17 cellular contexts compared by ENCODE assay signal in the genomic region with DNA sequence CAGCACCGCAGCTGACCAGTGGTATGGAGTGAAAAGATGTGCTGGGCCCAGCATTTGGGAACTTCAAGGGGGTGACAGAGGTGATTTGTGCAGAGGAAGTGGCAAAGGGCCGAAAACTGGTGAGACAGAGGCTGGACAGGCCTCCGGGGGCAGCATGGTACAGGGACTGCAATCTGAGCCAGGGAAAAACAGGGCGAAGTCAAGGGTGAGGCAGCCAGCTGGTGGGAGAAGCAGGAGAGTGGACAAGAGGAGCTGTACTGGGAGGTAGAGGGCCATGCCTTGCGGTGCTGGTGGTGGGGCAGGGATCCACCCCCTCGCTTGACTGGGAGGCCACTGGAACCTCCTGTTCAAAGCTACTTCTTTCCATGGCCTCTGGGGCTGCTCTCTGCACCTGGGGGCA. TPM values are rescaled to one million over a fixed set of nuclear protein-coding genes. Genes with fewer than 3 reads are reported as not detected.
DNase-seq lines count a peak whose midpoint lies in the region; ATAC-seq, FAIRE-seq and TF ChIP-seq lines count a peak whose summit lies in the region.
"Had no signal": no experiment of that assay in that cellular context is flagged by ENCODE, and none has a peak within 500 bp of the region (broad histone marks: within the 10 kb centered on the region; RNA-seq: fewer than 3 reads in every experiment).

No MANE protein-coding gene starts in this region.

- intact Hi-C loops in left cardiac atrium (cut with DNase I) = loop anchor here (10.0 kb wide), 3 partner anchors 94 to 414 kb away; a partner anchor contains a TSS
- intact Hi-C loops in activated CD8-positive, alpha-beta T cell treated with anti-CD3 and anti-CD28 coated beads for 36 hours (cut with micrococcal nuclease) = no loop called here

- H3K36me3 ChIP-seq in GM23338 (ENCODE audit: insufficient read depth) (no peaks in the 10 kb centered on the region), SJCRH30 (no peaks in the 10 kb centered on the region)
- H3K36me3 ChIP-seq: MG63, transverse colon had no signal

- POLR2A ChIA-PET in A549 (lab: Yijun Ruan, JAX) = no interaction called here
- POLR2A ChIA-PET in activated CD8-positive, alpha-beta T cell treated with anti-CD3 and anti-CD28 coated beads for 36 hours (lab: Charles Lee) = interaction anchor here (0.9 to 1.5 kb wide), 2 partner anchors 16 to 28 kb away, joined by 3 read pairs; no protein-coding TSS in a partner anchor

- no peak for TF ChIP-seq POLR2A in A549 (IDR thresholded peaks at IDR 0.05; ENCODE audit: low read length)

- H3K4me2 ChIP-seq in A549 = no peak overlapping the region
- H3K4me2 ChIP-seq in GM23338 = no peak overlapping the region

- H3K9me3 ChIP-seq in A549 = no peaks in the 10 kb centered on the region
- no peaks in the 10 kb centered on the region for H3K9me3 ChIP-seq in SJCRH30 (replicated peaks)
- H3K9me3 ChIP-seq: MG63, transverse colon had no signal

- H3K27me3 ChIP-seq in GM23338 (ENCODE audit: insufficient read depth) (peaks cover 45% of the 10 kb centered on the region), SJCRH30 (no peaks in the 10 kb centered on the region)
- H3K27me3 ChIP-seq: MG63 had no signal

- ATAC-seq in A549 (peak; percentile 4 to 27; a peak in 4 of 6 replicates), GM23338 (peak; percentile 4; the same call in 2 of the 3 replicates), left cardiac atrium (peak; percentile 27 to 51), HG02759 (IDR thresholded peaks at IDR 0.05; ENCODE audit: unreplicated experiment) (no peak)
- ATAC-seq in activated T-cell treated with anti-CD3 and anti-CD28 coated beads, Interleukin-2, amount 50 U/mL, for 72 hours (replicated peaks in 1 of 2) = no peak
- ATAC-seq in activated CD8-positive, alpha-beta T cell treated with anti-CD3 and anti-CD28 coated beads for 36 hours = no peak

- no peak overlapping the region for H3K4me3 ChIP-seq in A549
- no peak overlapping the region for H3K4me3 ChIP-seq in GM23338
- no peak overlapping the region for H3K4me3 ChIP-seq in SJCRH30
- H3K4me3 ChIP-seq: MG63, transverse colon had no signal

- H3K4me1 Mint-ChIP-seq in GM23338 = peaks cover 31% of the 10 kb centered on the region
- peaks cover 20% of the 10 kb centered on the region for H3K4me1 Mint-ChIP-seq in activated T-cell treated with anti-CD3 and anti-CD28 coated beads, Interleukin-2, amount 50 U/mL, for 72 hours (ENCODE audit: low read depth)
- H3K4me1 Mint-ChIP-seq in activated CD8-positive, alpha-beta T cell treated with anti-CD3 and anti-CD28 coated beads for 36 hours (ENCODE audit: low read depth) = peaks cover 18% of the 10 kb centered on the region

- no peaks in the 10 kb centered on the region; the same call in 2 of the 3 replicates for H3K9me3 Mint-ChIP-seq in GM23338
- no peaks in the 10 kb centered on the region for H3K9me3 Mint-ChIP-seq in activated T-cell treated with anti-CD3 and anti-CD28 coated beads, Interleukin-2, amount 50 U/mL, for 72 hours
- H3K9me3 Mint-ChIP-seq in activated CD8-positive, alpha-beta T cell treated with anti-CD3 and anti-CD28 coated beads for 36 hours = no peaks in the 10 kb centered on the region
- H3K9me3 Mint-ChIP-seq: CD4-positive, alpha-beta T cell; T-helper 2 cell treated with Interferon-gamma antibody and Interleukin-4, amounts not matched to agents 5 μg/mL and 100 μg/mL, for 36 hours had no signal

- DNase-seq in A549 (ENCODE audit: low read depth in 1 of 2, low spot score in 1 of 2) = no peak
- DNase-seq in GM23338 (ENCODE audit: low spot score) = peak; percentile 44
- DNase-seq in SJCRH30 = peak; percentile 34 to 53
- no peak for DNase-seq in left cardiac atrium
- no peak for DNase-seq in activated T-cell treated with anti-CD3 and anti-CD28 coated beads, Interleukin-2, amount 50 U/mL, for 72 hours
- DNase-seq in activated CD8-positive, alpha-beta T cell treated with anti-CD3 and anti-CD28 coated beads for 36 hours = no peak
- no peak for DNase-seq in AG08396 (ENCODE audit: low spot score)
- DNase-seq: amniotic stem cell; CD4-positive, alpha-beta T cell; effector CD4-positive, alpha-beta T cell; hypothalamus; MG63; NCI-H82; retina; transverse colon had no signal

- H2AFZ ChIP-seq in GM23338 = no peak overlapping the region

- 51% methylated on average over 6 of the region's 6 CpGs for WGBS in A549 (ENCODE audit: missing lambda C conversion rate)

- H3K4me1 ChIP-seq in A549 (peaks cover 21% of the 10 kb centered on the region), GM23338 (ENCODE audit: insufficient read depth) (peaks cover 8% of the 10 kb centered on the region; the same call in 1 of the 2 replicates), SJCRH30 (no peaks in the 10 kb centered on the region)

- H3F3A ChIP-seq in GM23338 (replicated peaks; ENCODE audit: low read depth) = peaks cover 3% of the 10 kb centered on the region; the same call in 1 of the 2 replicates

- no peak overlapping the region for H3K27ac ChIP-seq in A549
- no peak overlapping the region for H3K27ac ChIP-seq in GM23338 (ENCODE audit: low read depth)
- no peak overlapping the region for H3K27ac ChIP-seq in SJCRH30
- H3K27ac ChIP-seq: transverse colon had no signal

- no peak overlapping the region for H3K4me3 Mint-ChIP-seq in GM23338
- H3K4me3 Mint-ChIP-seq in activated T-cell treated with anti-CD3 and anti-CD28 coated beads, Interleukin-2, amount 50 U/mL, for 72 hours = no peak overlapping the region
- no peak overlapping the region for H3K4me3 Mint-ChIP-seq in activated CD8-positive, alpha-beta T cell treated with anti-CD3 and anti-CD28 coated beads for 36 hours
- H3K4me3 Mint-ChIP-seq: CD4-positive, alpha-beta T cell; T-helper 2 cell treated with Interferon-gamma antibody and Interleukin-4, amounts not matched to agents 5 μg/mL and 100 μg/mL, for 36 hours had no signal

- CTCF ChIA-PET in A549 (lab: Yijun Ruan, JAX) = interaction anchor here (1.1 to 61.5 kb wide), 5 partner anchors 11 to 148 kb away, joined by 3 to 2233 read pairs (median 9); a partner anchor contains a TSS
- CTCF ChIA-PET in activated CD8-positive, alpha-beta T cell treated with anti-CD3 and anti-CD28 coated beads for 36 hours (lab: Charles Lee) = no interaction called here

- no peak for FAIRE-seq in A549 (lab: Jason Lieb, UNC)

- H3K79me2 ChIP-seq in GM23338 (replicated peaks; ENCODE audit: insufficient read depth) = no peaks in the 10 kb centered on the region

- TF ChIP-seq CTCF in A549 (IDR thresholded peaks at IDR 0.05) (no peak), GM23338 (conservative IDR thresholded peaks at IDR 0.05; ENCODE audit: low read depth in 2 of 2) (peak; percentile 40 to 50; a peak in 3 of 4 replicates)
- TF ChIP-seq CTCF in activated CD8-positive, alpha-beta T cell treated with anti-CD3 and anti-CD28 coated beads for 36 hours (IDR thresholded peaks at IDR 0.05) = no peak

- 0 out of 5 replicates have a peak, but pooled peaks of 1 of the 2 experiments have one; percentile 8 for TF ChIP-seq RAD21 in A549 (conservative IDR thresholded peaks at IDR 0.05 in 1 of 2, IDR thresholded peaks at IDR 0.05 in 1 of 2)

- H3K27ac Mint-ChIP-seq in GM23338 = no peak overlapping the region
- H3K27ac Mint-ChIP-seq in activated T-cell treated with anti-CD3 and anti-CD28 coated beads, Interleukin-2, amount 50 U/mL, for 72 hours = no peak overlapping the region
- H3K27ac Mint-ChIP-seq in activated CD8-positive, alpha-beta T cell treated with anti-CD3 and anti-CD28 coated beads for 36 hours = no peak overlapping the region
- H3K27ac Mint-ChIP-seq: CD4-positive, alpha-beta T cell; T-helper 2 cell treated with Interferon-gamma antibody and Interleukin-4, amounts not matched to agents 5 μg/mL and 100 μg/mL, for 36 hours had no signal

- H3K9me2 ChIP-seq in GM23338 (ENCODE audit: insufficient read depth) = no peaks in the 10 kb centered on the region

- H3K36me3 Mint-ChIP-seq in GM23338 (ENCODE audit: low read depth) = no peaks in the 10 kb centered on the region
- no peaks in the 10 kb centered on the region for H3K36me3 Mint-ChIP-seq in activated T-cell treated with anti-CD3 and anti-CD28 coated beads, Interleukin-2, amount 50 U/mL, for 72 hours (ENCODE audit: insufficient read depth in 2 of 2)
- H3K36me3 Mint-ChIP-seq in activated CD8-positive, alpha-beta T cell treated with anti-CD3 and anti-CD28 coated beads for 36 hours (ENCODE audit: low read depth) = no peaks in the 10 kb centered on the region

- TF ChIP-seq EP300 in A549 (IDR thresholded peaks at IDR 0.05) = no peak

- peaks cover 23% of the 10 kb centered on the region for H3K27me3 Mint-ChIP-seq in GM23338 (ENCODE audit: insufficient read depth, low read depth, poor library complexity)
- H3K27me3 Mint-ChIP-seq in activated T-cell treated with anti-CD3 and anti-CD28 coated beads, Interleukin-2, amount 50 U/mL, for 72 hours (ENCODE audit: low read depth) = peaks cover 36% of the 10 kb centered on the region
- H3K27me3 Mint-ChIP-seq in activated CD8-positive, alpha-beta T cell treated with anti-CD3 and anti-CD28 coated beads for 36 hours = peaks cover 37% of the 10 kb centered on the region

- no peaks in the 10 kb centered on the region for H4K20me1 ChIP-seq in GM23338 (replicated peaks; ENCODE audit: insufficient read depth)

RNA-seq across cellular contexts. Expression of a gene that starts 7.3 kb away (rescaled TPM):
- polyA plus RNA-seq in A549 (2011; rRNA removed) (not detected in 2 replicates), A549 (2017; fragmentation: RNase III; extraction: RNeasy Plus Mini Kit Qiagen cat#74134 plus additional on column Dnase treatment) (not detected in 3 replicates), GM23338 (2016; fragmentation: Nextera tagmentation; extraction: Ambion mirVana) (0.30 TPM in 1 of 2 replicates, not detected in the other)
- not detected in 2 replicates for polyA plus RNA-seq in A549 (2012; cell fraction: cytosol; rRNA removed)
- not detected in 2 replicates for polyA plus RNA-seq in A549 (2012; cell fraction: nucleus; rRNA removed)
- not detected in 2 replicates for polyA minus RNA-seq in A549 (2011; rRNA and poly(A)+ RNA removed)
- total RNA-seq in GM23338 (2014; rRNA removed; shearing (Covaris generic)) = not detected in 2 replicates
- not detected in 2 replicates for total RNA-seq in SJCRH30 (2014; rRNA removed; shearing (Covaris generic))
- total RNA-seq in left cardiac atrium = not detected
- total RNA-seq in activated T-cell treated with anti-CD3 and anti-CD28 coated beads, Interleukin-2, amount 50 U/mL, for 72 hours = not detected
- total RNA-seq in activated CD8-positive, alpha-beta T cell treated with anti-CD3 and anti-CD28 coated beads for 36 hours = not detected
- total RNA-seq: CD4-positive, alpha-beta T cell; transverse colon had no signal

RNA-seq across cellular contexts. Expression of a gene that starts 11.3 kb away (rescaled TPM):
- polyA plus RNA-seq in A549 (2011; rRNA removed) (0.05 and 0.08 TPM in 2 replicates), A549 (2017; fragmentation: RNase III; extraction: RNeasy Plus Mini Kit Qiagen cat#74134 plus additional on column Dnase treatment) (0.07 to 0.22 TPM (median 0.14 TPM) in 3 replicates), GM23338 (2016; fragmentation: Nextera tagmentation; extraction: Ambion mirVana) (2.4 and 2.8 TPM in 2 replicates)
- 0.08 and 0.13 TPM in 2 replicates for polyA plus RNA-seq in A549 (2012; cell fraction: cytosol; rRNA removed)
- polyA plus RNA-seq in A549 (2012; cell fraction: nucleus; rRNA removed) = 0.86 and 0.93 TPM in 2 replicates
- not detected in 2 replicates for polyA minus RNA-seq in A549 (2011; rRNA and poly(A)+ RNA removed)
- total RNA-seq in GM23338 (2014; rRNA removed; shearing (Covaris generic)) = 4.0 and 6.0 TPM in 2 replicates
- total RNA-seq in SJCRH30 (2014; rRNA removed; shearing (Covaris generic)) = not detected in 2 replicates
- 10 to 100 TPM in 1 of 2 donors, 1 to 10 TPM in 1; 9.9 to 18.5 TPM for total RNA-seq in left cardiac atrium
- total RNA-seq in activated T-cell treated with anti-CD3 and anti-CD28 coated beads, Interleukin-2, amount 50 U/mL, for 72 hours = not detected
- total RNA-seq in activated CD8-positive, alpha-beta T cell treated with anti-CD3 and anti-CD28 coated beads for 36 hours = not detected
- total RNA-seq: CD4-positive, alpha-beta T cell had no signal

RNA-seq across cellular contexts. Expression of a gene that starts 41.9 kb away (rescaled TPM):
- polyA plus RNA-seq in A549 (2011; rRNA removed) (0.01 TPM in 1 of 2 replicates, not detected in the other), A549 (2017; fragmentation: RNase III; extraction: RNeasy Plus Mini Kit Qiagen cat#74134 plus additional on column Dnase treatment) (not detected in 3 replicates), GM23338 (2016; fragmentation: Nextera tagmentation; extraction: Ambion mirVana) (not detected in 2 replicates)
- polyA plus RNA-seq in A549 (2012; cell fraction: cytosol; rRNA removed) = under 0.01 TPM in 1 of 2 replicates, not detected in the other
- polyA plus RNA-seq in A549 (2012; cell fraction: nucleus; rRNA removed) = 0.04 and 0.05 TPM in 2 replicates
- not detected in 2 replicates for polyA minus RNA-seq in A549 (2011; rRNA and poly(A)+ RNA removed)
- total RNA-seq in GM23338 (2014; rRNA removed; shearing (Covaris generic)) = not detected in 2 replicates
- total RNA-seq in SJCRH30 (2014; rRNA removed; shearing (Covaris generic)) = 0.02 TPM in 1 of 2 replicates, not detected in the other
- total RNA-seq in left cardiac atrium = 10 to 100 TPM; 12.4 to 23.9 TPM
- total RNA-seq in activated T-cell treated with anti-CD3 and anti-CD28 coated beads, Interleukin-2, amount 50 U/mL, for 72 hours = under 1 TPM in 1 of 2 donors, not detected in 1; 0.02 TPM
- total RNA-seq in activated CD8-positive, alpha-beta T cell treated with anti-CD3 and anti-CD28 coated beads for 36 hours = not detected

Comparison
In these comparisons a context has a peak if more than half of its experiments do, and no peak if none do; other contexts are left out.
1. ATAC-seq: peak in A549 (2 of 2), GM23338 (single experiment) and left cardiac atrium (2 of 2); none in activated T-cell treated with anti-CD3 and anti-CD28 coated beads, Interleukin-2, amount 50 U/mL, for 72 hours (0 of 2), activated CD8-positive, alpha-beta T cell treated with anti-CD3 and anti-CD28 coated beads for 36 hours (single experiment) and HG02759 (single experiment).
2. DNase-seq: peak in GM23338 (single experiment) and SJCRH30 (2 of 2); none in A549 (0 of 2), left cardiac atrium (single experiment), activated T-cell treated with anti-CD3 and anti-CD28 coated beads, Interleukin-2, amount 50 U/mL, for 72 hours (0 of 2), activated CD8-positive, alpha-beta T cell treated with anti-CD3 and anti-CD28 coated beads for 36 hours (single experiment) and AG08396 (single experiment).
3. CTCF ChIP-seq: peak in GM23338 (2 of 2); none in A549 (single experiment) and activated CD8-positive, alpha-beta T cell treated with anti-CD3 and anti-CD28 coated beads for 36 hours (single experiment).
4. RNA of a gene that starts 41.9 kb away (total RNA-seq): 12.4 to 23.9 TPM in left cardiac atrium; 0.02 TPM in activated T-cell treated with anti-CD3 and anti-CD28 coated beads, Interleukin-2, amount 50 U/mL, for 72 hours, 0.02 TPM in SJCRH30, not detected in GM23338 and not detected in activated CD8-positive, alpha-beta T cell treated with anti-CD3 and anti-CD28 coated beads for 36 hours; every median in the first group is over 10 times any median in the second.